In genomic region chr7:38932509-38933168, GRCh38 we compare ENCODE assay signal across 8 cellular contexts.
A peak's percentile ranks its signal among the peaks of the same experiment; 100 is the strongest.
DNase-seq lines count a peak whose midpoint lies in the region; ATAC-seq and FAIRE-seq lines count a peak whose summit lies in the region.

No MANE protein-coding gene starts in this region.

- peak; percentile 75 for DNase-seq in activated effector memory CD4-positive, alpha-beta T cell treated with anti-CD3 and anti-CD28 coated beads, Interleukin-2, amount 50 U/mL, for 16 hours
- DNase-seq in activated effector memory CD4-positive, alpha-beta T cell treated with Interleukin-2 at 50 U/mL for 16 hours: no peak
- DNase-seq in NCI-H2029 (lab: John Stamatoyannopoulos, UW) (peak; percentile 65), dedifferentiated amniotic fluid mesenchymal stem cell (ENCODE audit: extremely low spot score) (peak; percentile 53), medulla oblongata (ENCODE audit: extremely low spot score) (peak; percentile 68)
- peak; percentile 29 for DNase-seq in stimulated activated naive CD4-positive, alpha-beta T cell treated with Interleukin-2 at 50 U/mL for 16 hours (lab: John Stamatoyannopoulos, UW)

- peak; percentile 64 for ATAC-seq in HG02678 (IDR thresholded peaks at IDR 0.05; ENCODE audit: unreplicated experiment)

- FAIRE-seq in TTC549 (lab: Jason Lieb, UNC): peak; percentile 43
